ENCODE assay signal across 17 cellular contexts in genomic region chr10:127813290-127813689, GRCh38.
DNase-seq lines count a peak whose midpoint lies in the region; ATAC-seq and TF ChIP-seq lines count a peak whose summit lies in the region.
"Had no signal": no experiment of that assay in that cellular context is flagged by ENCODE, and none has a peak within 500 bp of the region (broad histone marks: within the 10 kb centered on the region; RNA-seq: fewer than 3 reads in every experiment).

No MANE protein-coding gene starts in this region.

- TF ChIP-seq CTCF in PC-9 (conservative IDR thresholded peaks at IDR 0.05), result peak; percentile 19; the same call in 1 of the 2 replicates
- peak; percentile 5 for TF ChIP-seq CTCF in glutamatergic neuron (IDR thresholded peaks at IDR 0.05; ENCODE audit: partially characterized antibody, unreplicated experiment)

- H3K9me2 ChIP-seq in PC-9 (ENCODE audit: insufficient read depth), result no peaks in the 10 kb centered on the region

- H3K9me3 ChIP-seq in PC-9 (ENCODE audit: insufficient read depth, low read depth), result no peaks in the 10 kb centered on the region
- H3K9me3 ChIP-seq: prostate gland, suprapubic skin had no signal

- no peak for ATAC-seq in GM18520 (IDR thresholded peaks at IDR 0.05; ENCODE audit: unreplicated experiment)
- no peak for ATAC-seq in stimulated activated naive CD8-positive, alpha-beta T cell treated with anti-CD3 and anti-CD28 coated beads, Interleukin-15, Interleukin-2, amounts not matched to agents 100 U/mL and 50 U/mL, for 24 hours
- ATAC-seq: activated CD8-positive, alpha-beta T cell treated with anti-CD3 and anti-CD28 coated beads for 36 hours; left ventricle myocardium superior had no signal

- H3K36me3 Mint-ChIP-seq in glutamatergic neuron (ENCODE audit: unreplicated experiment), result no peaks in the 10 kb centered on the region

- no peak overlapping the region for H3K4me3 ChIP-seq in PC-9
- H3K4me3 ChIP-seq: prostate gland, suprapubic skin had no signal

- peak; percentile 47 for DNase-seq in DMS 273 (lab: John Stamatoyannopoulos, UW; ENCODE audit: unreplicated experiment)
- no peak for DNase-seq in DMS 273 treated with DMSO at 0.1 percent for 48 hours (lab: John Stamatoyannopoulos, UW)
- DNase-seq in PC-9, result no peak
- no peak for DNase-seq in glutamatergic neuron
- peak; percentile 82 for DNase-seq in pons (ENCODE audit: low spot score)
- DNase-seq in activated naive CD4-positive, alpha-beta T cell treated with Interleukin-2 at 50 U/mL for 16 hours, result no peak
- no peak for DNase-seq in stimulated activated naive CD8-positive, alpha-beta T cell treated with anti-CD3 and anti-CD28 coated beads, Interleukin-15, Interleukin-2, amounts not matched to agents 100 U/mL and 50 U/mL, for 24 hours
- DNase-seq: activated CD8-positive, alpha-beta T cell treated with anti-CD3 and anti-CD28 coated beads for 36 hours; activated naive CD4-positive, alpha-beta T cell treated with anti-CD3 and anti-CD28 coated beads for 36 hours; left ventricle myocardium superior; NCI-H526 treated with DMSO at 0.1 percent for 48 hours; T-helper 1 cell had no signal

- no peaks in the 10 kb centered on the region for H3K36me3 ChIP-seq in PC-9 (ENCODE audit: low read depth)
- H3K36me3 ChIP-seq: prostate gland, suprapubic skin had no signal

- no peaks in the 10 kb centered on the region for H3K4me1 ChIP-seq in PC-9 (replicated peaks; ENCODE audit: insufficient read depth)
- H3K4me1 ChIP-seq: prostate gland, suprapubic skin had no signal

- peaks cover 4% of the 10 kb centered on the region for H3K27me3 Mint-ChIP-seq in glutamatergic neuron (ENCODE audit: unreplicated experiment)

- intact Hi-C loops in PC-9 (cut with micrococcal nuclease; ENCODE audit: unreplicated experiment), result no loop called here

- H4K20me1 ChIP-seq in PC-9 (ENCODE audit: insufficient read depth), result no peaks in the 10 kb centered on the region

- H3K27ac ChIP-seq in PC-9, result no peak overlapping the region
- H3K27ac ChIP-seq: 22Rv1, prostate gland, suprapubic skin had no signal

- no peak overlapping the region for H3K4me3 Mint-ChIP-seq in glutamatergic neuron (ENCODE audit: unreplicated experiment)
- H3K4me3 Mint-ChIP-seq: activated CD8-positive, alpha-beta T cell treated with anti-CD3 and anti-CD28 coated beads for 36 hours; activated naive CD4-positive, alpha-beta T cell treated with anti-CD3 and anti-CD28 coated beads for 36 hours; central memory CD8-positive, alpha-beta T cell had no signal

- H3K27me3 ChIP-seq in PC-9 (ENCODE audit: insufficient read depth, low read depth), result no peaks in the 10 kb centered on the region; the same call in 1 of the 2 replicates
- H3K27me3 ChIP-seq: suprapubic skin had no signal

- no TSS peak for BruUV-seq in PC-9 (replicated peaks; lab: Mats Ljungman, UMichigan)

- H3F3A ChIP-seq in PC-9 (ENCODE audit: insufficient read depth, low read depth), result no peaks in the 10 kb centered on the region

- H3K9me3 Mint-ChIP-seq in glutamatergic neuron (ENCODE audit: unreplicated experiment), result no peaks in the 10 kb centered on the region
- H3K9me3 Mint-ChIP-seq: activated CD8-positive, alpha-beta T cell treated with anti-CD3 and anti-CD28 coated beads for 36 hours; activated naive CD4-positive, alpha-beta T cell treated with anti-CD3 and anti-CD28 coated beads for 36 hours; central memory CD8-positive, alpha-beta T cell had no signal

- no peak overlapping the region for H3K27ac Mint-ChIP-seq in glutamatergic neuron (ENCODE audit: unreplicated experiment)
- H3K27ac Mint-ChIP-seq: activated CD8-positive, alpha-beta T cell treated with anti-CD3 and anti-CD28 coated beads for 36 hours; activated naive CD4-positive, alpha-beta T cell treated with anti-CD3 and anti-CD28 coated beads for 36 hours had no signal

- H3K4me1 Mint-ChIP-seq in glutamatergic neuron (ENCODE audit: low read depth, unreplicated experiment), result no peaks in the 10 kb centered on the region
- H3K4me1 Mint-ChIP-seq: central memory CD8-positive, alpha-beta T cell had no signal

- H3K79me2 ChIP-seq in PC-9 (ENCODE audit: low read depth), result no peaks in the 10 kb centered on the region

- CTCF ChIA-PET in PC-9 (lab: Charles Lee), result no interaction called here

- POLR2A ChIA-PET in PC-9 (lab: Charles Lee; ENCODE audit: unreplicated experiment), result no interaction called here

- H3K4me2 ChIP-seq in PC-9, result no peak overlapping the region

- no peak overlapping the region for H2AFZ ChIP-seq in PC-9

Comparison
In these comparisons a context has a peak if more than half of its experiments do, and no peak if none do; other contexts are left out.
1. DNase-seq: peak in DMS 273 (single experiment) and pons (single experiment); none in DMS 273 treated with DMSO at 0.1 percent for 48 hours (single experiment), PC-9 (0 of 2), glutamatergic neuron (single experiment), activated naive CD4-positive, alpha-beta T cell treated with Interleukin-2 at 50 U/mL for 16 hours (single experiment) and stimulated activated naive CD8-positive, alpha-beta T cell treated with anti-CD3 and anti-CD28 coated beads, Interleukin-15, Interleukin-2, amounts not matched to agents 100 U/mL and 50 U/mL, for 24 hours (single experiment).